11 cellular contexts compared by ENCODE assay signal in the genomic region with DNA sequence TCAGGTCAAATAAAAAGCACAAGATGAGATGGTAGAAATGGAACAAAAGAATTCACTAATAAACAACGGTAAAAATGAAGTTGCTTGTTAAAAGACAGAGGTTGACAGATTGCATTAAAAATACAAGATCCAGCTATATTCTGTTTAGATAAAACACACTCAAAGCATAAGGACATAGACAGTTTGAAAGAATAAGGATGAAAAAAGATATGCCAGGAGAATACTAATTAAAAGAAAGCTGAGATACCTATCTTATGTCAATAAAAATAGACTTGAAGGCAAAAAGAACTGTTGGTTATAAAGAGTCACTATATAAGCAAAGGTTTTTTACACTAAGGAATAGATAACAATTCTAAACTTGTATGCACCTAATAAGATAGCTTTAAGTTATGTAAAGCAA.
"Had no signal": no experiment of that assay in that cellular context is flagged by ENCODE, and none has a peak within 500 bp of the region (broad histone marks: within the 10 kb centered on the region; RNA-seq: fewer than 3 reads in every experiment).

No MANE protein-coding gene starts in this region.

- H3K4me2 ChIP-seq: GM23338 had no signal

- FAIRE-seq: H1, H54 had no signal

- H3K4me1 Mint-ChIP-seq: GM23338, H9 had no signal

- H3K27ac Mint-ChIP-seq: GM23338, H9, HFFc6 had no signal

- H3K4me3 Mint-ChIP-seq: GM23338, H9, HFFc6 had no signal

- H3K4me3 ChIP-seq: GM23248, GM23338, HAP-1 had no signal

- H3K9me3 ChIP-seq: HAP-1 had no signal

- H3K9ac ChIP-seq: GM23248 had no signal

- DNase-seq: GM23248, GOT3, H7, H9, HCEC 1CT, HFFc6 had no signal

- H3K4me1 ChIP-seq: HAP-1 had no signal

- H3K27ac ChIP-seq: GM23248 had no signal

- H2AFZ ChIP-seq: GM23248, GM23338 had no signal

- ATAC-seq: GM23338, HCT116 had no signal

- H3K36me3 ChIP-seq: HAP-1 had no signal
